25 cellular contexts compared by ENCODE assay signal in the genomic region with DNA sequence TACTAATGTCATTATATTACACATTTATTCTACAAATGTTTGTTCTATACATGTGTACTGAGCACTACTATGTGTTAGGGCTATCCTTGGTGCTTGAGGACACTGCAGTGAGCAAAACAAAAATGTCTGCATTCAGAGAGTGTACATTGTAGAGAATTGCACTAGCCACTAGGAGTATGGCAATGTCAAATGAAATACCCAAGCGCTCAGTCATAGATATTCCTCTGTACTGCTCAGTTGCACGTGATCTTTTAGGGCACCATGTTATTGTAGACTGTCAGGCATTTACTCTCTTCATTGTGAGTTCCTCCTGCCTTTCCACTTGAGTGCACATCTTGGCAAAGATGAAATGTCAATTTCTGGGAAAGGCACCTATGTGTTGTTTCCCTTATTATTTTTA. TPM values are rescaled to one million over a fixed set of nuclear protein-coding genes. Genes with fewer than 3 reads are reported as not detected.
A peak's percentile ranks its signal among the peaks of the same experiment; 100 is the strongest.
DNase-seq lines count a peak whose midpoint lies in the region; ATAC-seq and TF ChIP-seq lines count a peak whose summit lies in the region.
"Had no signal": no experiment of that assay in that cellular context is flagged by ENCODE, and none has a peak within 500 bp of the region (broad histone marks: within the 10 kb centered on the region; RNA-seq: fewer than 3 reads in every experiment).

No MANE protein-coding gene starts in this region.

- H3K4me3 ChIP-seq in Panc1 (ENCODE audit: low read depth in 2 of 2, low read length in 2 of 2) = no peak overlapping the region
- no peak overlapping the region for H3K4me3 ChIP-seq in epithelial cell of proximal tubule (ENCODE audit: low read depth, low read length)
- H3K4me3 ChIP-seq in psoas muscle = no peak overlapping the region
- no peak overlapping the region for H3K4me3 ChIP-seq in osteoblast (ENCODE audit: insufficient read depth, low read length)
- H3K4me3 ChIP-seq: ascending aorta, HAP-1, left lung, prostate gland, skin epidermis, tibial nerve had no signal

- H2AFZ ChIP-seq in osteoblast (ENCODE audit: low read length) = no peak overlapping the region

- H3K27ac ChIP-seq in Panc1 (ENCODE audit: low read length) (no peak overlapping the region), psoas muscle (no peak overlapping the region), osteoblast (ENCODE audit: low read depth, low read length) (no peak overlapping the region)
- H3K27ac ChIP-seq: ascending aorta, prostate gland, skin epidermis had no signal

- ATAC-seq in Panc1 (0 out of 2 replicates have a peak, but pooled peaks have one; percentile 42), psoas muscle (peak; percentile 36 to 62 (median 46)), GM18867 (IDR thresholded peaks at IDR 0.05; ENCODE audit: unreplicated experiment) (no peak), GM19455 (IDR thresholded peaks at IDR 0.05; ENCODE audit: unreplicated experiment) (no peak)
- ATAC-seq: activated CD8-positive, alpha-beta T cell treated with anti-CD3 and anti-CD28 coated beads, Interleukin-2, amount 10 ng/mL, durations not matched to agents 7 days and 5 days; CD8-positive, alpha-beta T cell; effector memory CD8-positive, alpha-beta T cell; left lung; natural killer cell; stimulated activated naive CD8-positive, alpha-beta T cell treated with anti-CD3 and anti-CD28 coated beads, Interleukin-15, Interleukin-2, amounts not matched to agents 100 U/mL and 50 U/mL, for 24 hours had no signal

- peaks cover 99% of the 10 kb centered on the region for H3K79me2 ChIP-seq in osteoblast (ENCODE audit: insufficient read depth, low read length)

- H3K4me1 ChIP-seq in Panc1 (ENCODE audit: control insufficient read depth, insufficient read depth, low read length) (peaks cover 63% of the 10 kb centered on the region), psoas muscle (peaks cover 63% of the 10 kb centered on the region), osteoblast (ENCODE audit: insufficient read depth, low read length) (peaks cover 24% of the 10 kb centered on the region)
- H3K4me1 ChIP-seq: HAP-1, prostate gland had no signal

- no TSS peak for BruUV-seq in Panc1 (replicated peaks; lab: Mats Ljungman, UMichigan)

- H4K20me1 ChIP-seq in osteoblast (ENCODE audit: insufficient read depth, low read length) = peaks cover 94% of the 10 kb centered on the region

- no peaks in the 10 kb centered on the region for H3K27me3 ChIP-seq in Panc1 (ENCODE audit: control insufficient read depth, insufficient read depth, low read length)
- no peaks in the 10 kb centered on the region for H3K27me3 ChIP-seq in psoas muscle (ENCODE audit: insufficient read depth in 3 of 3, low read length in 2 of 3)
- no peaks in the 10 kb centered on the region for H3K27me3 ChIP-seq in osteoblast (ENCODE audit: insufficient read depth, low read length)
- H3K27me3 ChIP-seq: ascending aorta, left lung, tibial nerve had no signal

- POLR2A ChIA-PET in Panc1 (lab: Charles Lee) = no interaction called here

- H3K4me2 ChIP-seq in osteoblast (ENCODE audit: insufficient read depth, low read length) = no peak overlapping the region

- CTCF ChIA-PET in Panc1 (lab: Charles Lee) = no interaction called here

- H3K36me3 ChIP-seq in Panc1 (ENCODE audit: control insufficient read depth, insufficient read depth, low read length) (no peaks in the 10 kb centered on the region), psoas muscle (ENCODE audit: insufficient read depth in 1 of 2, low read depth in 1 of 2) (no peaks in the 10 kb centered on the region), osteoblast (ENCODE audit: insufficient read depth, low read length) (peaks cover 47% of the 10 kb centered on the region)
- H3K36me3 ChIP-seq: ascending aorta, HAP-1, prostate gland, tibial nerve had no signal

- peak; percentile 22 for DNase-seq in M059J (ENCODE audit: low read depth)
- DNase-seq in Panc1 (ENCODE audit: low read depth, low spot score) = no peak
- peak; percentile 37 for DNase-seq in epithelial cell of proximal tubule (ENCODE audit: low read depth)
- no peak for DNase-seq in psoas muscle
- DNase-seq in osteoblast (ENCODE audit: insufficient read length, low spot score, missing footprints) = no peak
- DNase-seq: activated CD4-positive, CD25-positive, alpha-beta regulatory T cell treated with anti-CD3 and anti-CD28 coated beads, Interleukin-2, amount 50 U/mL, for 72 hours; activated CD8-positive, alpha-beta T cell treated with anti-CD3 and anti-CD28 coated beads, Interleukin-2, amount 10 ng/mL, durations not matched to agents 7 days and 5 days; activated naive CD4-positive, alpha-beta T cell treated with anti-CD3 and anti-CD28 coated beads, Interleukin-2, amount 10 ng/mL, durations not matched to agents 7 days and 5 days; activated T-cell treated with anti-CD3 and anti-CD28 coated beads, Interleukin-2, amount 50 U/mL, for 24 hours; CD8-positive, alpha-beta T cell; effector memory CD8-positive, alpha-beta T cell; left lung; natural killer cell; NCI-H1436; NCI-H2227 treated with DMSO at 0.1 percent for 48 hours; RPMI8226; stimulated activated naive CD8-positive, alpha-beta T cell treated with anti-CD3 and anti-CD28 coated beads, Interleukin-15, Interleukin-2, amounts not matched to agents 100 U/mL and 50 U/mL, for 24 hours; T1000 had no signal

- H3K9me3 ChIP-seq in Panc1 (ENCODE audit: control insufficient read depth, insufficient read depth, low read depth, low read length) (no peaks in the 10 kb centered on the region), psoas muscle (no peaks in the 10 kb centered on the region), osteoblast (ENCODE audit: low read depth, low read length) (no peaks in the 10 kb centered on the region)
- H3K9me3 ChIP-seq: ascending aorta, HAP-1, left lung, prostate gland, tibial nerve had no signal

- intact Hi-C loops in Panc1 (cut with micrococcal nuclease; ENCODE audit: unreplicated experiment) (no loop called here), psoas muscle (cut with DNase I) (no loop called here)

- 75 to 93% (median 81%) methylated on average over 2 of the region's 2 CpGs for WGBS in psoas muscle, 3 donors

- TF ChIP-seq CTCF in Panc1 (IDR thresholded peaks at IDR 0.05) (no peak), epithelial cell of proximal tubule (conservative IDR thresholded peaks at IDR 0.05; ENCODE audit: low read depth, low read length) (no peak), psoas muscle (IDR thresholded peaks at IDR 0.05) (no peak), osteoblast (IDR thresholded peaks at IDR 0.05; ENCODE audit: extremely low read depth, low read depth, low read length) (no peak)

- in situ Hi-C loops in Panc1 (cut with HindIII; ENCODE audit: low pct_unique_long_range_greater_than_20kb, low sequenced_read_pairs) = no loop called here

RNA-seq across cellular contexts. Expression of a gene that starts 36.8 kb away (rescaled TPM):
- 55.0 and 79.0 TPM in 2 replicates for total RNA-seq in M059J (2014; rRNA removed; shearing (Covaris generic))
- total RNA-seq in Panc1 (2021; ENCODE audit: unreplicated experiment) = 173 TPM
- 49.1 TPM for polyA plus RNA-seq in Panc1 (2012; ENCODE audit: insufficient read length)
- total RNA-seq in epithelial cell of proximal tubule = 31.9 and 37.3 TPM in 2 replicates
- 100 to 1,000 TPM in 1 of 4 donors, 10 to 100 TPM in 3; 50.8 to 133 (median 74.1) TPM for total RNA-seq in psoas muscle
- 10 to 100 TPM; 12.4 to 30.8 (median 19.4) TPM for polyA plus RNA-seq in psoas muscle
- total RNA-seq in osteoblast = 179 TPM in 2 replicates

Comparison
In these comparisons a context has a peak if more than half of its experiments do, and no peak if none do; other contexts are left out.
1. DNase-seq: peak in M059J (single experiment) and epithelial cell of proximal tubule (single experiment); none in Panc1 (single experiment), psoas muscle (0 of 2) and osteoblast (single experiment).
2. ATAC-seq: peak in Panc1 (single experiment) and psoas muscle (4 of 4); none in GM18867 (single experiment) and GM19455 (single experiment).